Comparison of ENCODE assay signal across 24 cellular contexts in genomic region chr2:118584380-118584779, GRCh38.
"Had no signal": no experiment of that assay in that cellular context is flagged by ENCODE, and none has a peak within 500 bp of the region (broad histone marks: within the 10 kb centered on the region; RNA-seq: fewer than 3 reads in every experiment).

No MANE protein-coding gene starts in this region.

- ATAC-seq: heart right ventricle; lower lobe of right lung; psoas muscle; right lobe of liver; stimulated activated naive B cell treated with anti-CD40 and anti-IgM and Interleukin-4, amounts not matched to agents 10 μg/mL and 1 μg/mL and 100 μg/mL, for 72 hours; stimulated activated naive CD8-positive, alpha-beta T cell treated with anti-CD3 and anti-CD28 coated beads, Interleukin-15, amount 100 ng/mL, for 72 hours; upper lobe of right lung had no signal

- H3K4me3 ChIP-seq: coronary artery, heart right ventricle, left ventricle myocardium inferior, lower lobe of right lung, psoas muscle, right lobe of liver, spleen, testis, tibial nerve, upper lobe of right lung, vagina had no signal

- DNase-seq: effector CD4-positive, alpha-beta T cell; endodermal cell; erythroblast; heart right ventricle; hypothalamus; left ventricle myocardium inferior; lower lobe of right lung; midbrain; naive B cell; psoas muscle; retina; right lobe of liver; spleen; stimulated activated CD4-positive, alpha-beta T cell treated with anti-CD3 and anti-CD28 coated beads, Interleukin-15, amount 100 ng/mL, for 24 hours; stimulated activated CD4-positive, alpha-beta T cell treated with anti-CD3 and anti-CD28 coated beads, Interleukin-1b, Interleukin-23, amount 100 ng/mL, for 48 hours; stimulated activated CD4-positive, alpha-beta T cell treated with anti-CD3 and anti-CD28 coated beads, Interleukin-4, amount 100 ng/mL, for 24 hours; stimulated activated naive B cell treated with anti-CD40 and anti-IgM and Interleukin-4, amounts not matched to agents 10 μg/mL and 1 μg/mL and 100 μg/mL, for 72 hours; stimulated activated naive CD8-positive, alpha-beta T cell treated with anti-CD3 and anti-CD28 coated beads, Interleukin-15, amount 100 ng/mL, for 72 hours; testis; upper lobe of right lung had no signal

- H3K36me3 ChIP-seq: heart right ventricle, left ventricle myocardium inferior, lower lobe of right lung, neutrophil, right lobe of liver, spleen, tibial nerve, upper lobe of right lung, vagina had no signal

- H3K9me3 ChIP-seq: heart right ventricle, left ventricle myocardium inferior, lower lobe of right lung, neutrophil, psoas muscle, right lobe of liver, spleen, testis, tibial nerve, upper lobe of right lung, vagina had no signal

- H3K4me1 ChIP-seq: heart right ventricle, left ventricle myocardium inferior, lower lobe of right lung, psoas muscle, right lobe of liver, spleen, testis, tibial nerve, upper lobe of right lung, vagina had no signal

- H3K27ac ChIP-seq: coronary artery, heart right ventricle, left ventricle myocardium inferior, lower lobe of right lung, neutrophil, psoas muscle, right lobe of liver, spleen, testis, tibial nerve, upper lobe of right lung, vagina had no signal

- H3K27me3 ChIP-seq: neutrophil, right lobe of liver, spleen, testis, tibial nerve, vagina had no signal
